In the genomic region with DNA sequence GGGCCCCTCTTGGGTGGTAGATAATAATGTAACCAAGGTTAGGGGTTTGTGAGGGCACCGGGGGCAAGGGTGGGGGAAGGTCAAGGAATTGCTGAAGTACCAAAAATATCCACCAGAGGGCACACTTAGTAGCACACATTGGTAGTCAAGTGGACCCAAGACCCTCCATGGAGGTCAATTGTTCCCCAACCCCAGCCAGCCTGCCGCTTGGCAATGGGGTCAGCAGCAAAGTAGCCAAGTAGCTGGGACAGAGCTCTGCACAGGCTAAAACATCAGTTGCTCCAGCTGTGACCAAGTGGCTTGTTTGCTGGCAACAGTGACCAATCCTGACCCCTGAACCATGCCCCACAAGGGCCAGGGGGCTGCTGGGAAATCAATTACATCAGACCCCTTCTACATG, we compare ENCODE assay signal across 7 cellular contexts.
A peak's percentile ranks its signal among the peaks of the same experiment; 100 is the strongest.
DNase-seq lines count a peak whose midpoint lies in the region; ATAC-seq, FAIRE-seq and TF ChIP-seq lines count a peak whose summit lies in the region.

No MANE protein-coding gene starts in this region.

- TF ChIP-seq POLR2A in K562 (conservative IDR thresholded peaks at IDR 0.05) = no peak

- CTCF ChIA-PET in K562 (lab: Yijun Ruan, JAX; ENCODE audit: low intra/inter-chr PET ratio) = interaction anchor here (0.8 to 2.3 kb wide), 5 partner anchors 93 to 185 kb away, joined by 5 to 16 read pairs (median 7); no protein-coding TSS in a partner anchor

- 9% methylated on average over 2 of the region's 2 CpGs for WGBS in K562 (ENCODE audit: insufficient coverage, low coverage, missing lambda C conversion rate)

- peaks cover 3% of the 10 kb centered on the region for H3K9me1 ChIP-seq in K562 (ENCODE audit: control insufficient read depth, insufficient read depth, low read length)

- in situ Hi-C loops in HAP-1 (cut with MboI; ENCODE audit: low sequenced_read_pairs) = loop anchor here (5.0 kb wide), 1 partner anchor 169 kb away; no protein-coding TSS in a partner anchor
- in situ Hi-C loops in K562 (cut with MboI) = no loop called here

- no peaks in the 10 kb centered on the region for H3K27me3 ChIP-seq in HAP-1 (ENCODE audit: low read depth)
- no peaks in the 10 kb centered on the region for H3K27me3 ChIP-seq in K562 (ENCODE audit: control insufficient read depth in 2 of 2, insufficient read depth in 2 of 2, low read length in 2 of 2)

- no peaks in the 10 kb centered on the region for H3K79me2 ChIP-seq in K562 (ENCODE audit: control insufficient read depth, insufficient read depth, low read length)

- H3K4me3 ChIP-seq in HAP-1 = no peak overlapping the region
- no peak overlapping the region for H3K4me3 ChIP-seq in K562

- H2AFZ ChIP-seq in K562 (ENCODE audit: low read depth, low read length) = no peak overlapping the region

- no peak for TF ChIP-seq EP300 in K562 (IDR thresholded peaks at IDR 0.05; ENCODE audit: low read length)

- H3K36me3 ChIP-seq in HAP-1 (replicated peaks) = no peaks in the 10 kb centered on the region
- H3K36me3 ChIP-seq in K562 (ENCODE audit: control insufficient read depth, insufficient read depth, low read length) = no peaks in the 10 kb centered on the region

- FAIRE-seq in K562 (lab: Jason Lieb, UNC) (peak; percentile 90), islet of Langerhans (lab: Jason Lieb, UNC) (peak; percentile 41)

- no TSS peak for BruUV-seq in K562 (replicated peaks; lab: Mats Ljungman, UMichigan)

- H3K9me3 ChIP-seq in HAP-1 (no peaks in the 10 kb centered on the region), K562 (replicated peaks; ENCODE audit: control insufficient read depth, insufficient read depth, low read depth, low read length) (no peaks in the 10 kb centered on the region)

- H3K9ac ChIP-seq in K562 (ENCODE audit: insufficient read depth in 1 of 2, low read depth in 2 of 2, low read length in 2 of 2) = no peak overlapping the region

- DNase-seq in Daoy (ENCODE audit: low read depth) (peak; percentile 25), HAP-1 (ENCODE audit: low spot score in 2 of 2) (peak; percentile 18 to 71), K562 (ENCODE audit: extremely low read depth in 1 of 4, low spot score in 3 of 4) (peak; percentile 70 to 86 (median 79)), NCI-H1048 (lab: John Stamatoyannopoulos, UW) (no peak)
- DNase-seq in stimulated activated CD4-positive, alpha-beta T cell treated with anti-CD3 and anti-CD28 coated beads, TNF-alpha, amount 100 ng/mL, for 4 hours (ENCODE audit: low read depth in 3 of 3) = peak; percentile 7 to 26 (median 8)

- H4K20me1 ChIP-seq in K562 (replicated peaks; ENCODE audit: control insufficient read depth, insufficient read depth, low read length) = 0 out of 2 replicates have a peak, but pooled peaks cover 3% of the 10 kb centered on the region

- POLR2A ChIA-PET in K562 (lab: Yijun Ruan, JAX) = interaction anchor here (0.6 kb wide), 1 partner anchor 30 kb away, joined by 3 read pairs; no protein-coding TSS in a partner anchor

- no peak overlapping the region for H3K4me2 ChIP-seq in K562 (ENCODE audit: insufficient read depth, low read length)

- TF ChIP-seq RAD21 in K562 (CRISPR knock-in tag; conservative IDR thresholded peaks at IDR 0.05 in 1 of 2, IDR thresholded peaks at IDR 0.05 in 1 of 2) = peak; percentile 52 to 68

- intact Hi-C loops in K562 (cut with micrococcal nuclease) = loop anchor here (1.0 to 2.0 kb wide), 3 partner anchors 78 to 184 kb away; a partner anchor contains a TSS

- TF ChIP-seq CTCF in K562 (IDR thresholded peaks at IDR 0.05 in 2 of 3, conservative IDR thresholded peaks at IDR 0.05 in 1 of 3; ENCODE audit: insufficient read depth in 2 of 3, low read depth in 1 of 3, low read length in 3 of 3) = peak; percentile 68 to 79 (median 72)

- H3K4me1 ChIP-seq in HAP-1 = no peaks in the 10 kb centered on the region
- H3K4me1 ChIP-seq in K562 (replicated peaks in 1 of 2; ENCODE audit: control insufficient read depth in 2 of 2, insufficient read depth in 2 of 2, low read length in 2 of 2) = peaks cover 0 to 12% of the 10 kb centered on the region in 2 experiments; a peak in 2 of 5 replicates

- peak; percentile 72 for ATAC-seq in SK-N-SH treated with all-trans-retinoic acid at 6 μM for 48 hours
- ATAC-seq in K562 = peak; percentile 86

- H3K27ac ChIP-seq in K562 (ENCODE audit: extremely low read depth, low read depth, low read length) = no peak overlapping the region

TF ChIP-seq in SK-N-SH treated with all-trans-retinoic acid at 6 μM for 48 hours, 23 proteins besides CTCF, POLR2A, EP300 and RAD21 (continues in another document):
- TF ChIP-seq GLIS3 (CRISPR knock-in tag; IDR thresholded peaks at IDR 0.05) = no peak
- TF ChIP-seq, protein P1, sequence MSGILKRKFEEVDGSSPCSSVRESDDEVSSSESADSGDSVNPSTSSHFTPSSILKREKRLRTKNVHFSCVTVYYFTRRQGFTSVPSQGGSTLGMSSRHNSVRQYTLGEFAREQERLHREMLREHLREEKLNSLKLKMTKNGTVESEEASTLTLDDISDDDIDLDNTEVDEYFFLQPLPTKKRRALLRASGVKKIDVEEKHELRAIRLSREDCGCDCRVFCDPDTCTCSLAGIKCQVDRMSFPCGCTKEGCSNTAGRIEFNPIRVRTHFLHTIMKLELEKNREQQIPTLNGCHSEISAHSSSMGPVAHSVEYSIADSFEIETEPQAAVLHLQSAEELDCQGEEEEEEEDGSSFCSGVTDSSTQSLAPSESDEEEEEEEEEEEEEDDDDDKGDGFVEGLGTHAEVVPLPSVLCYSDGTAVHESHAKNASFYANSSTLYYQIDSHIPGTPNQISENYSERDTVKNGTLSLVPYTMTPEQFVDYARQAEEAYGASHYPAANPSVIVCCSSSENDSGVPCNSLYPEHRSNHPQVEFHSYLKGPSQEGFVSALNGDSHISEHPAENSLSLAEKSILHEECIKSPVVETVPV (CRISPR knock-in tag; IDR thresholded peaks at IDR 0.05) = no peak
- TF ChIP-seq, protein P2, sequence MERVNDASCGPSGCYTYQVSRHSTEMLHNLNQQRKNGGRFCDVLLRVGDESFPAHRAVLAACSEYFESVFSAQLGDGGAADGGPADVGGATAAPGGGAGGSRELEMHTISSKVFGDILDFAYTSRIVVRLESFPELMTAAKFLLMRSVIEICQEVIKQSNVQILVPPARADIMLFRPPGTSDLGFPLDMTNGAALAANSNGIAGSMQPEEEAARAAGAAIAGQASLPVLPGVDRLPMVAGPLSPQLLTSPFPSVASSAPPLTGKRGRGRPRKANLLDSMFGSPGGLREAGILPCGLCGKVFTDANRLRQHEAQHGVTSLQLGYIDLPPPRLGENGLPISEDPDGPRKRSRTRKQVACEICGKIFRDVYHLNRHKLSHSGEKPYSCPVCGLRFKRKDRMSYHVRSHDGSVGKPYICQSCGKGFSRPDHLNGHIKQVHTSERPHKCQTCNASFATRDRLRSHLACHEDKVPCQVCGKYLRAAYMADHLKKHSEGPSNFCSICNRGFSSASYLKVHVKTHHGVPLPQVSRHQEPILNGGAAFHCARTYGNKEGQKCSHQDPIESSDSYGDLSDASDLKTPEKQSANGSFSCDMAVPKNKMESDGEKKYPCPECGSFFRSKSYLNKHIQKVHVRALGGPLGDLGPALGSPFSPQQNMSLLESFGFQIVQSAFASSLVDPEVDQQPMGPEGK (CRISPR knock-in tag; IDR thresholded peaks at IDR 0.05; ENCODE audit: borderline replicate concordance) = no peak
- TF ChIP-seq TCF4 (CRISPR knock-in tag; IDR thresholded peaks at IDR 0.05; ENCODE audit: borderline replicate concordance) = no peak
- TF ChIP-seq ZNF8 (CRISPR knock-in tag; IDR thresholded peaks at IDR 0.05) = no peak

TF ChIP-seq in K562, 482 proteins besides CTCF, POLR2A, EP300 and RAD21 (continues in another document):
- TF ChIP-seq KAT7 (CRISPR knock-in tag; IDR thresholded peaks at IDR 0.05; ENCODE audit: borderline replicate concordance) (no peak), POLR2G (IDR thresholded peaks at IDR 0.05; ENCODE audit: low read depth, low read length) (no peak), ZNF696 (CRISPR knock-in tag; conservative IDR thresholded peaks at IDR 0.05) (no peak), ZNF3 (CRISPR knock-in tag; IDR thresholded peaks at IDR 0.05) (no peak)
- TF ChIP-seq, protein P3, sequence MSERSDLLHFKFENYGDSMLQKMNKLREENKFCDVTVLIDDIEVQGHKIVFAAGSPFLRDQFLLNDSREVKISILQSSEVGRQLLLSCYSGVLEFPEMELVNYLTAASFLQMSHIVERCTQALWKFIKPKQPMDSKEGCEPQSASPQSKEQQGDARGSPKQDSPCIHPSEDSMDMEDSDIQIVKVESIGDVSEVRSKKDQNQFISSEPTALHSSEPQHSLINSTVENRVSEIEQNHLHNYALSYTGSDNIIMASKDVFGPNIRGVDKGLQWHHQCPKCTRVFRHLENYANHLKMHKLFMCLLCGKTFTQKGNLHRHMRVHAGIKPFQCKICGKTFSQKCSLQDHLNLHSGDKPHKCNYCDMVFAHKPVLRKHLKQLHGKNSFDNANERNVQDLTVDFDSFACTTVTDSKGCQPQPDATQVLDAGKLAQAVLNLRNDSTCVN (CRISPR knock-in tag; IDR thresholded peaks at IDR 0.05) = no peak
